22 cellular contexts compared by ENCODE assay signal in genomic region chr12:92452763-92453162, GRCh38.
DNase-seq lines count a peak whose midpoint lies in the region; ATAC-seq and FAIRE-seq lines count a peak whose summit lies in the region.
"Had no signal": no experiment of that assay in that cellular context is flagged by ENCODE, and none has a peak within 500 bp of the region (broad histone marks: within the 10 kb centered on the region; RNA-seq: fewer than 3 reads in every experiment).

No MANE protein-coding gene starts in this region.

- H3K36me3 Mint-ChIP-seq in activated naive CD8-positive, alpha-beta T cell treated with anti-CD3 and anti-CD28 coated beads, Interleukin-2, amount 50 U/mL, for 24 hours (ENCODE audit: low read depth) = peaks cover 10% of the 10 kb centered on the region
- peaks cover 16% of the 10 kb centered on the region for H3K36me3 Mint-ChIP-seq in activated naive CD8-positive, alpha-beta T cell treated with anti-CD3 and anti-CD28 coated beads for 36 hours

- H3K27ac Mint-ChIP-seq in activated naive CD8-positive, alpha-beta T cell treated with anti-CD3 and anti-CD28 coated beads, Interleukin-2, amount 50 U/mL, for 24 hours = peak overlapping the region; percentile 65
- no peak overlapping the region for H3K27ac Mint-ChIP-seq in activated naive CD8-positive, alpha-beta T cell treated with anti-CD3 and anti-CD28 coated beads for 36 hours
- H3K27ac Mint-ChIP-seq: CD4-positive, CD25-positive, alpha-beta regulatory T cell; CD8-positive, alpha-beta memory T cell had no signal

- no peaks in the 10 kb centered on the region for H3K27me3 ChIP-seq in small intestine (ENCODE audit: control insufficient read depth in 2 of 2, insufficient read depth in 2 of 2, low read length in 2 of 2)
- no peaks in the 10 kb centered on the region for H3K27me3 ChIP-seq in effector memory CD4-positive, alpha-beta T cell (replicated peaks; ENCODE audit: control insufficient read depth, insufficient read depth, low read length, poor library complexity, severe bottlenecking)
- H3K27me3 ChIP-seq: BE2C had no signal

- H3K4me1 Mint-ChIP-seq in activated naive CD8-positive, alpha-beta T cell treated with anti-CD3 and anti-CD28 coated beads, Interleukin-2, amount 50 U/mL, for 24 hours = peaks cover 20% of the 10 kb centered on the region
- peaks cover 7% of the 10 kb centered on the region for H3K4me1 Mint-ChIP-seq in activated naive CD8-positive, alpha-beta T cell treated with anti-CD3 and anti-CD28 coated beads for 36 hours

- DNase-seq in activated naive CD8-positive, alpha-beta T cell treated with anti-CD3 and anti-CD28 coated beads, Interleukin-2, amount 50 U/mL, for 24 hours = no peak
- no peak for DNase-seq in activated naive CD8-positive, alpha-beta T cell treated with anti-CD3 and anti-CD28 coated beads for 36 hours
- peak; percentile 35 for DNase-seq in NCI-H69 (lab: John Stamatoyannopoulos, UW)
- DNase-seq in lung microvascular endothelial cell (ENCODE audit: low read depth in 2 of 2) = peak; percentile 11 to 30
- no peak for DNase-seq in small intestine
- no peak for DNase-seq in effector memory CD4-positive, alpha-beta T cell
- no peak for DNase-seq in H4 (ENCODE audit: low spot score)
- DNase-seq: ACHN; BE2C; C1 segment of cervical spinal cord; CD4-positive, CD25-positive, alpha-beta regulatory T cell; CD8-positive, alpha-beta memory T cell; COR-L47; DMS 273 treated with DMSO at 0.1 percent for 48 hours; DMS79; GDM1 had no signal

- H3K4me1 ChIP-seq in small intestine (ENCODE audit: control insufficient read depth in 2 of 2, insufficient read depth in 1 of 2, low read depth in 1 of 2, low read length in 1 of 2) = no peaks in the 10 kb centered on the region
- no peaks in the 10 kb centered on the region for H3K4me1 ChIP-seq in effector memory CD4-positive, alpha-beta T cell (ENCODE audit: control insufficient read depth, insufficient read depth, low read length, poor library complexity, severe bottlenecking)
- H3K4me1 ChIP-seq: BE2C, HAP-1 had no signal

- peaks cover 29% of the 10 kb centered on the region for H3K9me3 Mint-ChIP-seq in activated naive CD8-positive, alpha-beta T cell treated with anti-CD3 and anti-CD28 coated beads, Interleukin-2, amount 50 U/mL, for 24 hours
- peaks cover 26% of the 10 kb centered on the region for H3K9me3 Mint-ChIP-seq in activated naive CD8-positive, alpha-beta T cell treated with anti-CD3 and anti-CD28 coated beads for 36 hours

- no peak for ATAC-seq in activated naive CD8-positive, alpha-beta T cell treated with anti-CD3 and anti-CD28 coated beads, Interleukin-2, amount 50 U/mL, for 24 hours
- ATAC-seq in GM18909 (IDR thresholded peaks at IDR 0.05; ENCODE audit: poor library complexity, unreplicated experiment) = no peak

- no peak overlapping the region for H3K27ac ChIP-seq in small intestine (ENCODE audit: low read depth in 1 of 2, low read length in 1 of 2)
- H3K27ac ChIP-seq in effector memory CD4-positive, alpha-beta T cell (ENCODE audit: insufficient read depth, low read length, poor library complexity, severe bottlenecking) = no peak overlapping the region

- no peak overlapping the region for H3K4me3 ChIP-seq in small intestine (ENCODE audit: low read depth in 1 of 2, low read length in 2 of 2)
- H3K4me3 ChIP-seq in effector memory CD4-positive, alpha-beta T cell (ENCODE audit: insufficient read depth, low read depth, low read length, poor library complexity, severe bottlenecking) = no peak overlapping the region
- H3K4me3 ChIP-seq: HAP-1 had no signal

- FAIRE-seq in small intestine (lab: Jason Lieb, UNC) = peak; percentile 26
- FAIRE-seq: A204.1, GM12892, GM18507, H1 had no signal

- H3K36me3 ChIP-seq in small intestine (ENCODE audit: control insufficient read depth in 2 of 2, insufficient read depth in 2 of 2, low read length in 2 of 2) = no peaks in the 10 kb centered on the region
- no peaks in the 10 kb centered on the region for H3K36me3 ChIP-seq in effector memory CD4-positive, alpha-beta T cell (ENCODE audit: control insufficient read depth, insufficient read depth, low read length)
- H3K36me3 ChIP-seq: BE2C, HAP-1 had no signal

- no peaks in the 10 kb centered on the region for H3K27me3 Mint-ChIP-seq in activated naive CD8-positive, alpha-beta T cell treated with anti-CD3 and anti-CD28 coated beads, Interleukin-2, amount 50 U/mL, for 24 hours
- H3K27me3 Mint-ChIP-seq in activated naive CD8-positive, alpha-beta T cell treated with anti-CD3 and anti-CD28 coated beads for 36 hours = no peaks in the 10 kb centered on the region
- H3K27me3 Mint-ChIP-seq: CD4-positive, CD25-positive, alpha-beta regulatory T cell had no signal

- H3K4me3 Mint-ChIP-seq in activated naive CD8-positive, alpha-beta T cell treated with anti-CD3 and anti-CD28 coated beads, Interleukin-2, amount 50 U/mL, for 24 hours = no peak overlapping the region
- no peak overlapping the region for H3K4me3 Mint-ChIP-seq in activated naive CD8-positive, alpha-beta T cell treated with anti-CD3 and anti-CD28 coated beads for 36 hours
- H3K4me3 Mint-ChIP-seq: CD4-positive, CD25-positive, alpha-beta regulatory T cell; CD8-positive, alpha-beta memory T cell had no signal

- H3K9me3 ChIP-seq in small intestine (ENCODE audit: control insufficient read depth, low read depth) = no peaks in the 10 kb centered on the region
- peaks cover 3% of the 10 kb centered on the region for H3K9me3 ChIP-seq in effector memory CD4-positive, alpha-beta T cell (ENCODE audit: control insufficient read depth, low read length)
- H3K9me3 ChIP-seq: BE2C, HAP-1 had no signal

Comparison
In these comparisons a context has a peak if more than half of its experiments do, and no peak if none do; other contexts are left out.
1. DNase-seq: peak in NCI-H69 (single experiment) and lung microvascular endothelial cell (2 of 2); none in activated naive CD8-positive, alpha-beta T cell treated with anti-CD3 and anti-CD28 coated beads, Interleukin-2, amount 50 U/mL, for 24 hours (single experiment), activated naive CD8-positive, alpha-beta T cell treated with anti-CD3 and anti-CD28 coated beads for 36 hours (single experiment), small intestine (single experiment), effector memory CD4-positive, alpha-beta T cell (0 of 3) and H4 (single experiment).